Comparison of ENCODE assay signal across 15 cellular contexts in the genomic region with DNA sequence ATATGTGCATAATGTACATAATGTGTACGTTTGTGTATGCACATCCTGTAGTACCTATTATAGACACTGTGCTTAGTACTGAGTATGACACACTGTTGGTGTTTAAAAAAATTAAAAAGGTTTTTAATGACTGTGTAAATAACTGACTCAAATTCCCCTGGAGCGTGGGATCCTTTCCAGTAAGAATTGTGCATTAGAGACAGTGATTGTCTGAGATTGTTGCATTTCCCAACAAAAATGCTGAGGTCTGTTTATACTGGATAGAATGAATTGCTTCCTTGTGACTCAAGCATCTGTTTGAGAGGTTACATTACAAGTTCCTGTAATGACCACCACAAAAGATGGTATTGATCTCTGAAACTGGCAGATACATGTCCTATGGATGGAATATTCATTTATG.
DNase-seq lines count a peak whose midpoint lies in the region; TF ChIP-seq lines count a peak whose summit lies in the region.
"Had no signal": no experiment of that assay in that cellular context is flagged by ENCODE, and none has a peak within 500 bp of the region (broad histone marks: within the 10 kb centered on the region; RNA-seq: fewer than 3 reads in every experiment).

No MANE protein-coding gene starts in this region.

- H3K27ac ChIP-seq in osteoblast (ENCODE audit: low read depth, low read length): peak overlapping the region; percentile 82

- H4K20me1 ChIP-seq in osteoblast (ENCODE audit: insufficient read depth, low read length): no peaks in the 10 kb centered on the region

- H2AFZ ChIP-seq in osteoblast (ENCODE audit: low read length): no peak overlapping the region

- no peaks in the 10 kb centered on the region for H3K27me3 ChIP-seq in osteoblast (ENCODE audit: insufficient read depth, low read length)
- H3K27me3 ChIP-seq: stomach had no signal

- no peaks in the 10 kb centered on the region for H3K9me3 ChIP-seq in osteoblast (ENCODE audit: low read depth, low read length)
- H3K9me3 ChIP-seq: stomach had no signal

- H3K4me3 ChIP-seq in epithelial cell of esophagus (ENCODE audit: low read length): no peak overlapping the region
- peak overlapping the region; percentile 50 for H3K4me3 ChIP-seq in osteoblast (ENCODE audit: insufficient read depth, low read length)
- H3K4me3 ChIP-seq: stomach had no signal

- peak overlapping the region; percentile 62 for H3K4me2 ChIP-seq in osteoblast (ENCODE audit: insufficient read depth, low read length)

- no peaks in the 10 kb centered on the region for H3K36me3 ChIP-seq in osteoblast (ENCODE audit: insufficient read depth, low read length)
- H3K36me3 ChIP-seq: stomach had no signal

- DNase-seq in Caki2 (ENCODE audit: low read depth) (peak; percentile 14), RPMI7951 (ENCODE audit: low read depth) (peak; percentile 69), epithelial cell of esophagus (ENCODE audit: low read depth) (peak; percentile 93), osteoblast (ENCODE audit: insufficient read length, low spot score, missing footprints) (peak; percentile 66), NCI-H1417 (lab: John Stamatoyannopoulos, UW) (no peak), NCI-H2029 treated with DMSO at 0.1 percent for 48 hours (lab: John Stamatoyannopoulos, UW) (no peak), SK-N-DZ (ENCODE audit: low spot score) (no peak)
- DNase-seq in activated CD8-positive, alpha-beta memory T cell treated with anti-CD3 and anti-CD28 coated beads, Interleukin-2, amount 50 U/mL, for 48 hours: no peak
- DNase-seq: activated CD8-positive, alpha-beta memory T cell treated with anti-CD3 and anti-CD28 coated beads for 24 hours; activated naive CD4-positive, alpha-beta T cell; H7; mesendoderm; NCI-H1694 treated with DMSO at 0.1 percent for 48 hours; stimulated activated CD4-positive, alpha-beta T cell treated with anti-CD3 and anti-CD28 coated beads, Interleukin-4, amount 100 ng/mL, for 24 hours; stomach had no signal

- H3K4me1 ChIP-seq in osteoblast (ENCODE audit: insufficient read depth, low read length): peaks cover 21% of the 10 kb centered on the region
- H3K4me1 ChIP-seq: stomach had no signal

- in situ Hi-C loops in Caki2 (cut with HindIII; ENCODE audit: low pct_unique_long_range_greater_than_20kb, low sequenced_read_pairs): no loop called here

- no peaks in the 10 kb centered on the region for H3K79me2 ChIP-seq in osteoblast (ENCODE audit: insufficient read depth, low read length)

- TF ChIP-seq CTCF in epithelial cell of esophagus (IDR thresholded peaks at IDR 0.05; ENCODE audit: insufficient read depth, low read depth, low read length, missing control alignments): no peak
- TF ChIP-seq CTCF in osteoblast (IDR thresholded peaks at IDR 0.05; ENCODE audit: extremely low read depth, low read depth, low read length): no peak

Comparison
In these comparisons a context has a peak if more than half of its experiments do, and no peak if none do; other contexts are left out.
1. DNase-seq: peak in Caki2 (single experiment), RPMI7951 (single experiment), epithelial cell of esophagus (single experiment) and osteoblast (single experiment); none in NCI-H1417 (0 of 3), NCI-H2029 treated with DMSO at 0.1 percent for 48 hours (single experiment), activated CD8-positive, alpha-beta memory T cell treated with anti-CD3 and anti-CD28 coated beads, Interleukin-2, amount 50 U/mL, for 48 hours (single experiment) and SK-N-DZ (single experiment).